ENCODE assay signal across 9 cellular contexts in the genomic region with DNA sequence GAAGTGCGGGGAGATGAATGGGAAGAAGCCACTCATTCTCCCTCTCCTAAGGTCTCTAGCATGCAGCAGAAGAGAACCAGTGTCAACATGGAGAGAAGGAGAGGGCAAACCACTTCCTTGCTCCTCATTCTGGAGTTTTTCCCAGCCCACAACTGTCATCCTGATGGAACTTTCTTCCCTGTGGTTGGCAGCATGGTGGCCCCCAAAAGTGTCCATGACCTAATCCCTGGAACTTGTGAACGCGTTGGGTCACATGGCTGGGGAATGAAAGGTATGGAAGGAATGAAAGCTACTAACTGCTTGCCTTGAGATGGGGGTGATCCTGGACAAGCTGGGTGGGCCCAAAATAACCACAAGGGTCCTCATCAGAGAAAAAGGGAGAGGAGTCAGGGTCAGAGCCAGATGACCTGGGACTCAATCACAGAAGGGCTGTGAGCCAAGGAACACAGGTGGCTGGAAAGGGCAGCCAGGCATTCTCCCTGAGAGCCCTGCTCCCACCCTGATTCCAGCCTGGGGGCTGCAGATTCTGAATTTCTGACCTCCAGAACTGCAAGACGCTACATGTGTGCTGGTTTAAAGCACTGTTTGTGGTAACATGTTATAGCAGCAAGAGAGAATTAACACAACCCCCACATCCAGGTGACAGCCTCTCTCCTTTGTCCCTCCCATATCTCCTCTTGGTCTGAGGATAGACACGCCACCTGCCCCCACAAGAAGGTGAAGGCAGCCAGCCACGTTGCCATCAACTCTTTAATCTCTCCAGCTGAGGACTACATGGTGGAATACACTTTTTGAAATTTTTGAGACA.
DNase-seq lines count a peak whose midpoint lies in the region; ATAC-seq and TF ChIP-seq lines count a peak whose summit lies in the region.
"Had no signal": no experiment of that assay in that cellular context is flagged by ENCODE, and none has a peak within 500 bp of the region (broad histone marks: within the 10 kb centered on the region; RNA-seq: fewer than 3 reads in every experiment).

No MANE protein-coding gene starts in this region.

- peaks cover 34% of the 10 kb centered on the region for H3K4me1 Mint-ChIP-seq in activated CD4-positive, alpha-beta T cell treated with anti-CD3 and anti-CD28 coated beads, Interleukin-2, amount 10 ng/mL, durations not matched to agents 24 days and 14 days

- TF ChIP-seq POLR2A in tibial nerve (IDR thresholded peaks at IDR 0.05) = no peak

- peak overlapping the region; percentile 85 for H3K4me3 Mint-ChIP-seq in activated CD4-positive, alpha-beta T cell treated with anti-CD3 and anti-CD28 coated beads, Interleukin-2, amount 10 ng/mL, durations not matched to agents 24 days and 14 days

- H3K9me3 ChIP-seq in adipocyte (ENCODE audit: control insufficient read depth, low read length) (no peaks in the 10 kb centered on the region), tibial nerve (no peaks in the 10 kb centered on the region)

- WGBS in tibial nerve, 2 donors = 41 to 43% methylated on average over 6 of the region's 6 CpGs

- TF ChIP-seq EP300 in tibial nerve (IDR thresholded peaks at IDR 0.05) = no peak

- no peak for ATAC-seq in left colon
- ATAC-seq in GM21528 (IDR thresholded peaks at IDR 0.05; ENCODE audit: low FRiP score, unreplicated experiment) = no peak
- ATAC-seq in GM19395 (IDR thresholded peaks at IDR 0.05; ENCODE audit: unreplicated experiment) = no peak

- peak overlapping the region; percentile 98 for H3K27ac Mint-ChIP-seq in activated CD4-positive, alpha-beta T cell treated with anti-CD3 and anti-CD28 coated beads, Interleukin-2, amount 10 ng/mL, durations not matched to agents 24 days and 14 days

- TF ChIP-seq CTCF in tibial nerve (IDR thresholded peaks at IDR 0.05) = no peak

- no peaks in the 10 kb centered on the region for H3K27me3 Mint-ChIP-seq in activated CD4-positive, alpha-beta T cell treated with anti-CD3 and anti-CD28 coated beads, Interleukin-2, amount 10 ng/mL, durations not matched to agents 24 days and 14 days

- H3K4me1 ChIP-seq in adipocyte (ENCODE audit: control insufficient read depth, insufficient read depth, low read length) = peaks cover 33% of the 10 kb centered on the region
- peaks cover 0 to 59% (median 38%) of the 10 kb centered on the region in 4 donors for H3K4me1 ChIP-seq in tibial nerve

- H3K36me3 Mint-ChIP-seq in activated CD4-positive, alpha-beta T cell treated with anti-CD3 and anti-CD28 coated beads, Interleukin-2, amount 10 ng/mL, durations not matched to agents 24 days and 14 days (ENCODE audit: low read depth) = peaks cover 5% of the 10 kb centered on the region

- H3K27me3 ChIP-seq in adipocyte (replicated peaks; ENCODE audit: control insufficient read depth, insufficient read depth, low read length) (no peaks in the 10 kb centered on the region), tibial nerve (no peaks in the 10 kb centered on the region)

- DNase-seq in activated CD4-positive, alpha-beta T cell treated with anti-CD3 and anti-CD28 coated beads, Interleukin-2, amount 10 ng/mL, durations not matched to agents 24 days and 14 days = no peak
- no peak for DNase-seq in activated CD4-positive, alpha-beta T cell treated with anti-CD3 and anti-CD28 coated beads for 1 hour
- DNase-seq in adipocyte (ENCODE audit: low read depth) = peak; percentile 63
- peak; percentile 12 to 38 for DNase-seq in left colon
- DNase-seq in tibial nerve (ENCODE audit: low spot score in 2 of 2) = peak; percentile 5 to 19
- no peak for DNase-seq in germinal center (ENCODE audit: low spot score)
- DNase-seq: DMS79 had no signal

- H3K9ac ChIP-seq in adipocyte (ENCODE audit: low read length) = peak overlapping the region; percentile 85

- H3K9me3 Mint-ChIP-seq in activated CD4-positive, alpha-beta T cell treated with anti-CD3 and anti-CD28 coated beads, Interleukin-2, amount 10 ng/mL, durations not matched to agents 24 days and 14 days = no peaks in the 10 kb centered on the region

- H3K4me3 ChIP-seq in adipocyte (ENCODE audit: low read length) = peak overlapping the region; percentile 76
- peak overlapping the region in 2 of 4 donors; percentile 10 to 30 for H3K4me3 ChIP-seq in tibial nerve

- intact Hi-C loops in activated CD4-positive, alpha-beta T cell treated with anti-CD3 and anti-CD28 coated beads, Interleukin-2, amount 10 ng/mL, durations not matched to agents 24 days and 14 days (cut with micrococcal nuclease) = loop anchor here (1.0 to 5.0 kb wide), 8 partner anchors 61 to 364 kb away; a partner anchor contains a TSS
- intact Hi-C loops in left colon (cut with DNase I, micrococcal nuclease) = loop anchor here in 1 of 2 donors (10.0 kb wide), 1 partner anchor 74 kb away; no protein-coding TSS in a partner anchor

- H3K27ac ChIP-seq in tibial nerve = peak overlapping the region; percentile 85 to 92 (median 86)

- H3K36me3 ChIP-seq in adipocyte (ENCODE audit: control insufficient read depth, insufficient read depth, low read length, severe bottlenecking) (peaks cover 3% of the 10 kb centered on the region), tibial nerve (peaks cover 0 to 34% (median 0%) of the 10 kb centered on the region in 3 donors)

Comparison
In these comparisons a context has a peak if more than half of its experiments do, and no peak if none do; other contexts are left out.
1. DNase-seq: peak in adipocyte (single experiment), left colon (2 of 2) and tibial nerve (2 of 2); none in activated CD4-positive, alpha-beta T cell treated with anti-CD3 and anti-CD28 coated beads, Interleukin-2, amount 10 ng/mL, durations not matched to agents 24 days and 14 days (single experiment), activated CD4-positive, alpha-beta T cell treated with anti-CD3 and anti-CD28 coated beads for 1 hour (single experiment) and germinal center (single experiment).